8 cellular contexts compared by ENCODE assay signal in genomic region chr5:172283020-172283861, GRCh38. TPM values are rescaled to one million over a fixed set of nuclear protein-coding genes. Genes with fewer than 3 reads are reported as not detected.
DNase-seq lines count a peak whose midpoint lies in the region; ATAC-seq and TF ChIP-seq lines count a peak whose summit lies in the region.

A gene with protein sequence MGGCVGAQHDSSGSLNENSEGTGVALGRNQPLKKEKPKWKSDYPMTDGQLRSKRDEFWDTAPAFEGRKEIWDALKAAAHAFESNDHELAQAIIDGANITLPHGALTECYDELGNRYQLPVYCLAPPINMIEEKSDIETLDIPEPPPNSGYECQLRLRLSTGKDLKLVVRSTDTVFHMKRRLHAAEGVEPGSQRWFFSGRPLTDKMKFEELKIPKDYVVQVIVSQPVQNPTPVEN (minus strand): TSS chr5:172283764. CDS start chr5:172283665, 99 bp downstream.

- H3K27me3 ChIP-seq in BE2C (no peaks in the 10 kb centered on the region), mononuclear cell (ENCODE audit: insufficient read depth, low read length) (no peaks in the 10 kb centered on the region)

- H3K4me1 ChIP-seq in BE2C (peaks cover 5% of the 10 kb centered on the region), mononuclear cell (ENCODE audit: insufficient read depth, low read length) (peaks cover 20% of the 10 kb centered on the region)

- no peaks in the 10 kb centered on the region for H3K36me3 ChIP-seq in BE2C

- ATAC-seq in GM19043 (IDR thresholded peaks at IDR 0.05; ENCODE audit: low read depth, unreplicated experiment) (peak; percentile 79), HG03354 (IDR thresholded peaks at IDR 0.05; ENCODE audit: poor library complexity, severe bottlenecking, unreplicated experiment) (peak; percentile 90)

- TF ChIP-seq CTCF in BE2C (IDR thresholded peaks at IDR 0.05; ENCODE audit: low read depth, low read length) (peak; percentile 49), epithelial cell of esophagus (IDR thresholded peaks at IDR 0.05; ENCODE audit: insufficient read depth, low read depth, low read length, missing control alignments) (peak; percentile 22)

- H3K4me3 ChIP-seq in BE2C (ENCODE audit: low read depth, low read length) (peak within 1 kb of the TSS; percentile 94), epithelial cell of esophagus (ENCODE audit: low read length) (peak within 1 kb of the TSS; percentile 74), mononuclear cell (ENCODE audit: low read length) (peak within 1 kb of the TSS; percentile 62)

- H3K9me3 ChIP-seq in BE2C (no peaks in the 10 kb centered on the region), mononuclear cell (ENCODE audit: low read depth, low read length) (no peaks in the 10 kb centered on the region)

- DNase-seq in BE2C (peak; percentile 87), NCI-H82 treated with DMSO at 0.1 percent for 48 hours (lab: John Stamatoyannopoulos, UW; ENCODE audit: unreplicated experiment) (peak; percentile 25), epithelial cell of esophagus (ENCODE audit: low read depth) (peak; percentile 85)
- DNase-seq in activated CD8-positive, alpha-beta memory T cell treated with anti-CD3 and anti-CD28 coated beads, Interleukin-2, amount 50 U/mL, for 48 hours = peak; percentile 85
- DNase-seq in stimulated activated CD8-positive, alpha-beta memory T cell treated with anti-CD3 and anti-CD28 coated beads, Interleukin-4, amount 100 ng/mL, for 1 hour (ENCODE audit: low read depth in 2 of 2, low spot score in 1 of 2) = peak; percentile 49 to 54

RNA-seq across cellular contexts. Expression of the gene that starts here (rescaled TPM):
- polyA plus RNA-seq in BE2C (2012; ENCODE audit: insufficient read depth, insufficient read length, low read depth) = 22.3 TPM
- total RNA-seq in mononuclear cell = 1.7 TPM

Comparison
In these comparisons a context has a peak if more than half of its experiments do, and no peak if none do; other contexts are left out.
1. Peak in every context shown above with its lines: DNase-seq, ATAC-seq and H3K4me3 ChIP-seq.
2. DNase-seq: peak in every context shown above with its lines; median percentile 87 in BE2C; 85 in activated CD8-positive, alpha-beta memory T cell treated with anti-CD3 and anti-CD28 coated beads, Interleukin-2, amount 50 U/mL, for 48 hours; 85 in epithelial cell of esophagus; 52 in stimulated activated CD8-positive, alpha-beta memory T cell treated with anti-CD3 and anti-CD28 coated beads, Interleukin-4, amount 100 ng/mL, for 1 hour; 25 in NCI-H82 treated with DMSO at 0.1 percent for 48 hours.